Comparison of ENCODE assay signal across 1 cellular context in the genomic region with DNA sequence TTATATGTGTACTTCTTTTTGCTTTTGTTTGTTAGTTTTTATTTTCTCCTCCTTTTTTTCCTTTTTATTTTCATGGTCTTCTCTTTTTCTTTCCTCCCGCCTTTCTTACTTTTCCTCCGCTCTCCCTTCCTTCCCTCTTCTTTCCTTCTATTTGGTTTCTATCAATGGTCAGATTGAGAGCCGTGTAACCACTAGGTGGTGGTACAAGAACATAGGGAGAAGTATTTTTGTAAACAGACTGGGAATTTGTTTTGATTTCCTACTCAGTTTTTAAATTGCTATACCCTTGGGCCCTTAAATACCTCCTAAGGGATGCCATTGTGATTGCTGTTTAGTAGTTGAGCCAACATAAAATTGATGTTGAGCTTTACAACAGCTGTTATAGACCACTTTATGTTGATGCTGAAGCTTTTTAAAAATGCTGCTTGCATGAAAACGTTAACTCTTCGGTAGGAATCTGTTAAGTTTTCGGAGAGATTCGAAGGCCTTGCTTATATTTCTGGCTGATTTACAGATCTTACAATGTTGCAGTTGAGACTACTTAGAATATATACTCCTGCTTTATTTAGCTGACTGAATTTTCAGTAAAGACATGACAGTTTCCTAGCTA.
TF ChIP-seq lines count a peak whose summit lies in the region.

No MANE protein-coding gene starts in this region.

TF ChIP-seq in H1, 55 proteins besides CTCF, POLR2A, EP300 and RAD21:
- TF ChIP-seq SP4 (IDR thresholded peaks at IDR 0.05; ENCODE audit: low read length) (no peak), MAFK (IDR thresholded peaks at IDR 0.05; ENCODE audit: low read depth, low read length) (no peak), KDM4A (IDR thresholded peaks at IDR 0.05; ENCODE audit: low read depth, low read length, severe bottlenecking) (no peak), CHD7 (IDR thresholded peaks at IDR 0.05; ENCODE audit: insufficient replicate concordance, low read length) (no peak), NANOG (IDR thresholded peaks at IDR 0.05; ENCODE audit: insufficient read depth, low read depth, low read length, poor library complexity, severe bottlenecking) (no peak), E2F6 (IDR thresholded peaks at IDR 0.05) (no peak), HDAC2 (IDR thresholded peaks at IDR 0.05; ENCODE audit: borderline replicate concordance in 1 of 2, low read depth in 2 of 2, low read length in 2 of 2) (no peak), POU5F1 (IDR thresholded peaks at IDR 0.05; ENCODE audit: low read depth, low read length) (no peak), CHD2 (IDR thresholded peaks at IDR 0.05; ENCODE audit: low read length) (no peak), RBBP5 (IDR thresholded peaks at IDR 0.05; ENCODE audit: borderline replicate concordance, low read depth, low read length) (no peak), GTF2F1 (IDR thresholded peaks at IDR 0.05; ENCODE audit: borderline replicate concordance, low read depth, low read length) (no peak)
